ENCODE assay signal across 15 cellular contexts in the genomic region with DNA sequence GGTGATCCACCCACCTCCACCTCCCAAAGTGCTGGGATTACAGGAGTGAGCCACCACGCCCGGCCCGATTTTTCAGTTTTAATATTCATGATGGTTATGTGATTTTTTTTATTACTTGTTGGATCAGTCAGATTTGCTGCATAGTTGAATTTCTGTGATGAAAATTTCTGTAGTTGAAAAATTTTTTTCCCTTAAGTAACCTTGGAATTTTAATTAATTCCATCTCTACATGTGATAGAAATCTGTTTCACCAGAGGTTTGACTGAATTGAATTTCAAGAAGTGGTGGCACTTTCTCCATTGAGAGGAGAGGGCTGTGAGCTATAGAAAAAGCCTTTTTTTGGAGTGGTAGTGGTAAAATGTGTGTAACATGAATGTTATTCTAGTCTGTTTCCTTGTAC. TPM values are rescaled to one million over a fixed set of nuclear protein-coding genes. Genes with fewer than 3 reads are reported as not detected.
A peak's percentile ranks its signal among the peaks of the same experiment; 100 is the strongest.
DNase-seq lines count a peak whose midpoint lies in the region; ATAC-seq and TF ChIP-seq lines count a peak whose summit lies in the region.
"Had no signal": no experiment of that assay in that cellular context is flagged by ENCODE, and none has a peak within 500 bp of the region (broad histone marks: within the 10 kb centered on the region; RNA-seq: fewer than 3 reads in every experiment).

No MANE protein-coding gene starts in this region.

- H3K27me3 ChIP-seq in WERI-Rb-1 (ENCODE audit: insufficient read depth, low read depth, severe bottlenecking) (no peaks in the 10 kb centered on the region), esophagus muscularis mucosa (no peaks in the 10 kb centered on the region)

- peaks cover 8 to 46% (median 31%) of the 10 kb centered on the region in 4 donors for H3K4me1 ChIP-seq in esophagus muscularis mucosa

- no peaks in the 10 kb centered on the region for H3K9me3 Mint-ChIP-seq in memory B cell

- no peak for TF ChIP-seq CTCF in WERI-Rb-1 (IDR thresholded peaks at IDR 0.05; ENCODE audit: low read depth, low read length)
- TF ChIP-seq CTCF in esophagus muscularis mucosa (IDR thresholded peaks at IDR 0.05), result no peak

- H3K4me3 Mint-ChIP-seq in memory B cell, result no peak overlapping the region

- TF ChIP-seq POLR2A in esophagus muscularis mucosa (IDR thresholded peaks at IDR 0.05; ENCODE audit: low read depth), result no peak

- peak; percentile 49 for DNase-seq in GM03348 (ENCODE audit: low spot score)
- no peak for DNase-seq in WERI-Rb-1
- DNase-seq in memory B cell (ENCODE audit: low spot score in 2 of 2), result no peak
- DNase-seq in GOT3 (lab: John Stamatoyannopoulos, UW), result no peak
- DNase-seq in NCI-H187 (lab: John Stamatoyannopoulos, UW), result no peak
- no peak for DNase-seq in esophagus muscularis mucosa (ENCODE audit: extremely low spot score)
- DNase-seq: Calu3, DND-41, GF-D8, Kasumi-1, NCI-H1105 treated with DMSO at 0.1 percent for 48 hours, NCI-H187 treated with DMSO at 0.1 percent for 48 hours, NCI-H2171, NCI-H774 had no signal

- no peaks in the 10 kb centered on the region for H3K27me3 Mint-ChIP-seq in memory B cell

- ATAC-seq in memory B cell (ENCODE audit: low read depth), result no peak
- no peak for ATAC-seq in HG03097 (IDR thresholded peaks at IDR 0.05; ENCODE audit: low FRiP score, unreplicated experiment)

- H3K36me3 ChIP-seq in WERI-Rb-1, result peaks cover 10% of the 10 kb centered on the region
- H3K36me3 ChIP-seq in esophagus muscularis mucosa, result no peaks in the 10 kb centered on the region

- peak overlapping the region; percentile 65 for H3K27ac ChIP-seq in WERI-Rb-1
- no peak overlapping the region for H3K27ac ChIP-seq in esophagus muscularis mucosa (replicated peaks in 1 of 4)

- H3K9me3 ChIP-seq in WERI-Rb-1 (ENCODE audit: severe bottlenecking) (no peaks in the 10 kb centered on the region), esophagus muscularis mucosa (no peaks in the 10 kb centered on the region)

- peaks cover 6% of the 10 kb centered on the region for H3K36me3 Mint-ChIP-seq in memory B cell

- H3K4me3 ChIP-seq in WERI-Rb-1 (ENCODE audit: low read depth, low read length) (no peak overlapping the region), esophagus muscularis mucosa (no peak overlapping the region)

- H3K27ac Mint-ChIP-seq in memory B cell, result peak overlapping the region; percentile 57

- H3K4me1 Mint-ChIP-seq in memory B cell, result peaks cover 15% of the 10 kb centered on the region

- no peak for TF ChIP-seq EP300 in esophagus muscularis mucosa (IDR thresholded peaks at IDR 0.05)

- 96% methylated on average over 3 of the region's 3 CpGs for WGBS in esophagus muscularis mucosa

- intact Hi-C loops in esophagus muscularis mucosa (cut with DNase I), result no loop called here

RNA-seq across cellular contexts. Expression of a gene that starts 24.7 kb away (rescaled TPM):
- 10 to 100 TPM in 2 of 4 donors, 1 to 10 TPM in 2; 7.8 to 21.5 (median 12.1) TPM for total RNA-seq in esophagus muscularis mucosa

RNA-seq across cellular contexts. Expression of a gene that starts 43.9 kb away (rescaled TPM):
- under 1 TPM; 0.32 to 0.83 (median 0.44) TPM for total RNA-seq in esophagus muscularis mucosa
